In the genomic region with DNA sequence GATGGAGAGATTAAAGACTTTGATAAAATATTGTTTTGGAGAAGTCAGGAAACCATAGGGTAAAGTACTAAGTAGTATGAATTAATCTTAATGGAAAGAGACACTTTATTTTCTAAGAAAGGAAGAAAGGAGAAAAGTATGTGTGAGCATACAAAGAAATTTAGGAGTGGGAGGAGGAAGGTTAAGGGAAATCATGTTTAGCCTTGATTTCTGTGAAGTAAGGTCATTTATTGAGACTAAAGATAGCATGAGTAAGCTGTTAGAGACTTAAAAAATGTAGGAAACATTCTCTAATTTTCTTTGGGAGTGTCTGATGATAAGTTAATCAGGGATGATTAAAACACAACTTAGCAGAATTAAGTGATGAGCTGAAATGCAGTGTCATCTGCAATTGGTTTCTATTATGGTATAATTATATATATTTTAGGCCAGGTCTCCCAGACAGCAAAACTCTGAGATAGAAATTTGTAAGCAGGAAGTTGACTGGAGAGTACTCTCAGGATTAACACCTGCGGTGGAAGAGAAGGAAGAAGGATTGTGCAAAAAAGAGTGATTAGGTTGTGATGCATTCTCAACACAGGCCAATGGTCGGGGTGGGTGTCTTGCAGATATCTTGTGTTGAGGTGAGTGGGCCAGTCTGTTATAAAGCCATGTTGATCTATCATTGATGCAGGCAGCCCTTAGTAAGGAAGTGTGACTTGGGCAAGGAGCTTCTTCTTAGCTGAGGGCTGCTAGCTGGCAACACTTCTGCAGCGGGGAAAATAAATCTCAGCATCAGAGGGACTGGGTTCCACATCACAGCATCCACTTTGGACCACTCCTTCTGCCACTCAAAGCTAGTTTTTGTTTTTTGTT, we compare ENCODE assay signal across 19 cellular contexts.
DNase-seq lines count a peak whose midpoint lies in the region; ATAC-seq, FAIRE-seq and TF ChIP-seq lines count a peak whose summit lies in the region.
"Had no signal": no experiment of that assay in that cellular context is flagged by ENCODE, and none has a peak within 500 bp of the region (broad histone marks: within the 10 kb centered on the region; RNA-seq: fewer than 3 reads in every experiment).

No MANE protein-coding gene starts in this region.

- no peaks in the 10 kb centered on the region for H3K79me2 ChIP-seq in keratinocyte (ENCODE audit: control insufficient read depth, insufficient read depth, low read length)

- no peaks in the 10 kb centered on the region for H3K9me3 ChIP-seq in keratinocyte (ENCODE audit: control insufficient read depth, low read depth, low read length)
- H3K9me3 ChIP-seq: neutrophil, tibial artery had no signal

- H3K4me1 Mint-ChIP-seq in Calu3 (ENCODE audit: low read depth, unreplicated experiment) = peaks cover 16% of the 10 kb centered on the region
- H3K4me1 Mint-ChIP-seq in activated T-helper 2 cell treated with anti-CD3 and anti-CD28 coated beads, Interferon-gamma antibody, Interleukin-2, Interleukin-4, amounts not matched to agents 10 μg/mL and 5 μg/mL and 100 μg/mL, durations not matched to agents 14 hours and 24 hours and 36 hours (ENCODE audit: low read depth) = peaks cover 19% of the 10 kb centered on the region
- H3K4me1 Mint-ChIP-seq: central memory CD8-positive, alpha-beta T cell had no signal

- no peak overlapping the region for H3K4me2 ChIP-seq in keratinocyte (ENCODE audit: control insufficient read depth, extremely low read depth, insufficient read depth, low read depth, low read length)

- H2AFZ ChIP-seq in keratinocyte (ENCODE audit: control insufficient read depth, low read length) = no peak overlapping the region

- dilution Hi-C loops in keratinocyte (cut with MboI; ENCODE audit: extremely low pct_ligation_motif_present, low sequenced_read_pairs) = no loop called here

- H3K36me3 ChIP-seq in keratinocyte (ENCODE audit: control insufficient read depth in 2 of 2, extremely low read depth in 1 of 2, insufficient read depth in 2 of 2, low read length in 2 of 2) = no peaks in the 10 kb centered on the region
- H3K36me3 ChIP-seq: neutrophil, tibial artery had no signal

- H3K4me1 ChIP-seq in keratinocyte (ENCODE audit: control insufficient read depth, extremely low read depth, insufficient read depth, low read length) = no peaks in the 10 kb centered on the region

- ATAC-seq in HG03097 (IDR thresholded peaks at IDR 0.05; ENCODE audit: low FRiP score, unreplicated experiment) (no peak), GM21717 (IDR thresholded peaks at IDR 0.05; ENCODE audit: unreplicated experiment) (no peak)
- ATAC-seq: left ventricle myocardium superior had no signal

- H3K27ac ChIP-seq in HL-60 (replicated peaks) (peak overlapping the region; percentile 45), keratinocyte (ENCODE audit: control insufficient read depth, insufficient read depth, low read length) (no peak overlapping the region)
- H3K27ac ChIP-seq: neutrophil had no signal

- CTCF ChIA-PET in Calu3 (lab: Charles Lee) = no interaction called here

- no peaks in the 10 kb centered on the region for H3K27me3 Mint-ChIP-seq in Calu3 (ENCODE audit: unreplicated experiment)
- H3K27me3 Mint-ChIP-seq in activated T-helper 2 cell treated with anti-CD3 and anti-CD28 coated beads, Interferon-gamma antibody, Interleukin-2, Interleukin-4, amounts not matched to agents 10 μg/mL and 5 μg/mL and 100 μg/mL, durations not matched to agents 14 hours and 24 hours and 36 hours (ENCODE audit: low read depth) = no peaks in the 10 kb centered on the region
- H3K27me3 Mint-ChIP-seq: central memory CD8-positive, alpha-beta T cell had no signal

- intact Hi-C loops in Calu3 (cut with micrococcal nuclease; ENCODE audit: unreplicated experiment) = no loop called here
- intact Hi-C loops in activated T-helper 2 cell treated with anti-CD3 and anti-CD28 coated beads, Interferon-gamma antibody, Interleukin-2, Interleukin-4, amounts not matched to agents 10 μg/mL and 5 μg/mL and 100 μg/mL, durations not matched to agents 14 hours and 24 hours and 36 hours (cut with micrococcal nuclease) = no loop called here

- no peaks in the 10 kb centered on the region for H3K9me1 ChIP-seq in keratinocyte (ENCODE audit: control insufficient read depth, extremely low read depth, insufficient read depth, low read length)

- peaks cover 2% of the 10 kb centered on the region for H3K9me3 Mint-ChIP-seq in Calu3 (ENCODE audit: low read depth, unreplicated experiment)
- H3K9me3 Mint-ChIP-seq in activated T-helper 2 cell treated with anti-CD3 and anti-CD28 coated beads, Interferon-gamma antibody, Interleukin-2, Interleukin-4, amounts not matched to agents 10 μg/mL and 5 μg/mL and 100 μg/mL, durations not matched to agents 14 hours and 24 hours and 36 hours = peaks cover 3% of the 10 kb centered on the region
- H3K9me3 Mint-ChIP-seq: central memory CD8-positive, alpha-beta T cell had no signal

- no peak overlapping the region for H3K4me3 ChIP-seq in HL-60 (replicated peaks; ENCODE audit: insufficient read depth, low read length)
- no peak overlapping the region for H3K4me3 ChIP-seq in keratinocyte (ENCODE audit: control insufficient read depth in 2 of 3, extremely low read depth in 1 of 3, insufficient read depth in 2 of 3, low read depth in 1 of 3, low read length in 3 of 3)
- H3K4me3 ChIP-seq: tibial artery had no signal

- no peak overlapping the region for H3K9ac ChIP-seq in keratinocyte (ENCODE audit: control insufficient read depth, extremely low read depth, insufficient read depth, low read length)

- H3K27me3 ChIP-seq in HL-60 (ENCODE audit: insufficient read depth, poor library complexity, severe bottlenecking) (no peaks in the 10 kb centered on the region), keratinocyte (ENCODE audit: control insufficient read depth, extremely low read depth, insufficient read depth, low read length) (no peaks in the 10 kb centered on the region)
- H3K27me3 ChIP-seq: neutrophil, tibial artery had no signal

- H4K20me1 ChIP-seq in keratinocyte (ENCODE audit: control insufficient read depth, extremely low read depth, insufficient read depth, low read length) = no peaks in the 10 kb centered on the region

- TF ChIP-seq CTCF in Calu3 (IDR thresholded peaks at IDR 0.05; ENCODE audit: unreplicated experiment) (no peak), HL-60 (IDR thresholded peaks at IDR 0.05; ENCODE audit: insufficient read depth, low read length) (no peak), keratinocyte (optimal IDR thresholded peaks at IDR 0.05 in 1 of 3, IDR thresholded peaks at IDR 0.05 in 1 of 3, conservative IDR thresholded peaks at IDR 0.05 in 1 of 3; ENCODE audit: extremely low read depth in 1 of 3, insufficient read depth in 2 of 3, low read length in 3 of 3) (no peak)

- TF ChIP-seq POLR2A in H54 (IDR thresholded peaks at IDR 0.05; ENCODE audit: low read depth, low read length) = no peak

- no peak overlapping the region for H3K4me3 Mint-ChIP-seq in Calu3 (ENCODE audit: low read depth, unreplicated experiment)
- no peak overlapping the region for H3K4me3 Mint-ChIP-seq in activated T-helper 2 cell treated with anti-CD3 and anti-CD28 coated beads, Interferon-gamma antibody, Interleukin-2, Interleukin-4, amounts not matched to agents 10 μg/mL and 5 μg/mL and 100 μg/mL, durations not matched to agents 14 hours and 24 hours and 36 hours (ENCODE audit: low read depth)
- H3K4me3 Mint-ChIP-seq: central memory CD8-positive, alpha-beta T cell had no signal

- DNase-seq in Calu3 = no peak
- DNase-seq in HL-60 (ENCODE audit: low read depth in 1 of 2, low spot score in 1 of 2) = peak in 1 of 2 experiments; percentile 2
- no peak for DNase-seq in activated T-helper 2 cell treated with anti-CD3 and anti-CD28 coated beads, Interferon-gamma antibody, Interleukin-2, Interleukin-4, amounts not matched to agents 10 μg/mL and 5 μg/mL and 100 μg/mL, durations not matched to agents 14 hours and 24 hours and 36 hours (ENCODE audit: low spot score)
- DNase-seq in keratinocyte (ENCODE audit: low read depth, low spot score) = no peak
- DNase-seq in H54 (ENCODE audit: insufficient read length, low spot score) = no peak
- no peak for DNase-seq in dermis blood vessel endothelial cell
- DNase-seq: CD4-positive, alpha-beta memory T cell; left ventricle myocardium superior; NCI-H1436 treated with DMSO at 0.1 percent for 48 hours; NCI-H2171 treated with DMSO at 0.1 percent for 48 hours; NCI-H69; Right ventricle myocardium superior; stimulated activated CD4-positive, alpha-beta T cell treated with anti-CD3 and anti-CD28 coated beads, Interleukin-15, amount 100 ng/mL, for 24 hours; tibial artery had no signal

- no TSS peak for BruUV-seq in Calu3 (replicated peaks; lab: Mats Ljungman, UMichigan)

- FAIRE-seq in keratinocyte (lab: Jason Lieb, UNC) = peak; percentile 32
- FAIRE-seq in H54 (lab: Jason Lieb, UNC) = no peak
- FAIRE-seq: HTR-8/SVneo had no signal

- H3K36me3 Mint-ChIP-seq in Calu3 (ENCODE audit: insufficient read depth, unreplicated experiment) = no peaks in the 10 kb centered on the region
- H3K36me3 Mint-ChIP-seq in activated T-helper 2 cell treated with anti-CD3 and anti-CD28 coated beads, Interferon-gamma antibody, Interleukin-2, Interleukin-4, amounts not matched to agents 10 μg/mL and 5 μg/mL and 100 μg/mL, durations not matched to agents 14 hours and 24 hours and 36 hours (ENCODE audit: low read depth) = no peaks in the 10 kb centered on the region
- H3K36me3 Mint-ChIP-seq: CD4-positive, alpha-beta memory T cell had no signal

- peak overlapping the region; percentile 22 for H3K27ac Mint-ChIP-seq in Calu3 (ENCODE audit: unreplicated experiment)
- H3K27ac Mint-ChIP-seq in activated T-helper 2 cell treated with anti-CD3 and anti-CD28 coated beads, Interferon-gamma antibody, Interleukin-2, Interleukin-4, amounts not matched to agents 10 μg/mL and 5 μg/mL and 100 μg/mL, durations not matched to agents 14 hours and 24 hours and 36 hours = peak overlapping the region; percentile 4
